15 cellular contexts compared by ENCODE assay signal in genomic region chr4:93814141-93814540, GRCh38. TPM values are rescaled to one million over a fixed set of nuclear protein-coding genes. Genes with fewer than 3 reads are reported as not detected.
A peak's percentile ranks its signal among the peaks of the same experiment; 100 is the strongest.
DNase-seq lines count a peak whose midpoint lies in the region; ATAC-seq and TF ChIP-seq lines count a peak whose summit lies in the region.
"Had no signal": no experiment of that assay in that cellular context is flagged by ENCODE, and none has a peak within 500 bp of the region (broad histone marks: within the 10 kb centered on the region; RNA-seq: fewer than 3 reads in every experiment).

No MANE protein-coding gene starts in this region.

- no peaks in the 10 kb centered on the region for H4K20me1 ChIP-seq in OCI-LY7 (ENCODE audit: insufficient read depth, low read length)

- H3K9me2 ChIP-seq in OCI-LY7 (ENCODE audit: insufficient read depth, low read length), result no peaks in the 10 kb centered on the region

- no peaks in the 10 kb centered on the region for H3K79me2 ChIP-seq in OCI-LY7 (ENCODE audit: insufficient read depth, low read depth, low read length)

- intact Hi-C loops in OCI-LY7 (cut with micrococcal nuclease; ENCODE audit: unreplicated experiment), result no loop called here

- H3K27ac Mint-ChIP-seq in progenitor cell of endocrine pancreas, result no peak overlapping the region
- H3K27ac Mint-ChIP-seq: CD4-positive, alpha-beta T cell had no signal

- no peaks in the 10 kb centered on the region for H3K36me3 Mint-ChIP-seq in progenitor cell of endocrine pancreas (ENCODE audit: insufficient read depth)

- H3K27me3 ChIP-seq in RWPE2 (ENCODE audit: insufficient read depth, poor library complexity, severe bottlenecking), result peaks cover 7% of the 10 kb centered on the region

- BruUV-seq in OCI-LY7 (replicated peaks; lab: Mats Ljungman, UMichigan), result no TSS peak

- H3K4me3 ChIP-seq in RWPE2 (ENCODE audit: severe bottlenecking) (no peak overlapping the region), OCI-LY7 (ENCODE audit: low read depth, low read length, poor library complexity, severe bottlenecking) (no peak overlapping the region)

- H3K27ac ChIP-seq in RWPE2 (ENCODE audit: poor library complexity, severe bottlenecking) (no peak overlapping the region), OCI-LY7 (ENCODE audit: low read depth, low read length, poor library complexity, severe bottlenecking) (no peak overlapping the region)

- no peak overlapping the region for H3K4me2 ChIP-seq in OCI-LY7 (ENCODE audit: low read length)

- peaks cover 21% of the 10 kb centered on the region for H3K27me3 Mint-ChIP-seq in progenitor cell of endocrine pancreas

- no peaks in the 10 kb centered on the region for H3K4me1 Mint-ChIP-seq in progenitor cell of endocrine pancreas (ENCODE audit: low read depth)

- ATAC-seq in RWPE2 (ENCODE audit: low read depth) (peak; percentile 72), GM21717 (IDR thresholded peaks at IDR 0.05; ENCODE audit: unreplicated experiment) (no peak)
- ATAC-seq: HCT116 had no signal

- CTCF ChIA-PET in OCI-LY7 (lab: Charles Lee; ENCODE audit: unreplicated experiment), result no interaction called here

- no peaks in the 10 kb centered on the region for H3K9me3 Mint-ChIP-seq in progenitor cell of endocrine pancreas (ENCODE audit: low read depth)

- H3K4me3 Mint-ChIP-seq in progenitor cell of endocrine pancreas (ENCODE audit: low read depth), result no peak overlapping the region
- H3K4me3 Mint-ChIP-seq: CD4-positive, alpha-beta T cell had no signal

- POLR2A ChIA-PET in OCI-LY7 (lab: Charles Lee), result no interaction called here

- H3K4me1 ChIP-seq in RWPE2 (ENCODE audit: insufficient read depth, poor library complexity, severe bottlenecking), result no peaks in the 10 kb centered on the region
- H3K4me1 ChIP-seq in OCI-LY7 (ENCODE audit: insufficient read depth, low read length, poor library complexity, severe bottlenecking), result no peaks in the 10 kb centered on the region

- no peak overlapping the region for H2AFZ ChIP-seq in OCI-LY7 (ENCODE audit: low read length)

- no peak for TF ChIP-seq CTCF in RWPE2 (IDR thresholded peaks at IDR 0.05; ENCODE audit: poor library complexity, severe bottlenecking)
- TF ChIP-seq CTCF in progenitor cell of endocrine pancreas (IDR thresholded peaks at IDR 0.05; ENCODE audit: unreplicated experiment), result no peak
- no peak for TF ChIP-seq CTCF in OCI-LY7 (conservative IDR thresholded peaks at IDR 0.05; ENCODE audit: low read length)

- DNase-seq in A172 (ENCODE audit: low spot score), result peak; percentile 30
- peak; percentile 14 for DNase-seq in HPDE6-E6E7 (ENCODE audit: extremely low spot score)
- no peak for DNase-seq in RWPE2 (ENCODE audit: low spot score)
- peak; percentile 59 for DNase-seq in kidney tubule cell (ENCODE audit: low spot score)
- no peak for DNase-seq in progenitor cell of endocrine pancreas (ENCODE audit: low spot score, unreplicated experiment)
- DNase-seq in T1000 (lab: John Stamatoyannopoulos, UW), result no peak
- no peak for DNase-seq in OCI-LY7 (ENCODE audit: low spot score)
- DNase-seq: 8988T; ACHN; Calu3; CD4-positive, alpha-beta T cell; DMS 273 treated with DMSO at 0.1 percent for 48 hours had no signal

- H3K9me3 ChIP-seq in RWPE2 (ENCODE audit: severe bottlenecking) (no peaks in the 10 kb centered on the region), OCI-LY7 (ENCODE audit: low read length) (no peaks in the 10 kb centered on the region)

- H3K36me3 ChIP-seq in RWPE2 (ENCODE audit: low read depth) (no peaks in the 10 kb centered on the region), OCI-LY7 (ENCODE audit: insufficient read depth, low read length) (no peaks in the 10 kb centered on the region)

RNA-seq across cellular contexts. Expression of gene ATOH1, which starts 14.4 kb away (rescaled TPM):
- total RNA-seq in A172 (2014; rRNA removed; shearing (Covaris generic)), result not detected in 2 replicates
- total RNA-seq in progenitor cell of endocrine pancreas (0.36 TPM in 1 of 2 replicates, not detected in the other), OCI-LY7 (2022) (not detected in 2 replicates)
- not detected in 2 replicates for total RNA-seq in OCI-LY7 (2014; rRNA removed; shearing (Covaris generic))
- total RNA-seq: Calu3; CD4-positive, alpha-beta T cell; Daoy had no signal

Comparison
In these comparisons a context has a peak if more than half of its experiments do, and no peak if none do; other contexts are left out.
1. DNase-seq: peak in A172 (single experiment), HPDE6-E6E7 (single experiment) and kidney tubule cell (single experiment); none in RWPE2 (single experiment), progenitor cell of endocrine pancreas (single experiment), T1000 (single experiment) and OCI-LY7 (single experiment).